In the genomic region with DNA sequence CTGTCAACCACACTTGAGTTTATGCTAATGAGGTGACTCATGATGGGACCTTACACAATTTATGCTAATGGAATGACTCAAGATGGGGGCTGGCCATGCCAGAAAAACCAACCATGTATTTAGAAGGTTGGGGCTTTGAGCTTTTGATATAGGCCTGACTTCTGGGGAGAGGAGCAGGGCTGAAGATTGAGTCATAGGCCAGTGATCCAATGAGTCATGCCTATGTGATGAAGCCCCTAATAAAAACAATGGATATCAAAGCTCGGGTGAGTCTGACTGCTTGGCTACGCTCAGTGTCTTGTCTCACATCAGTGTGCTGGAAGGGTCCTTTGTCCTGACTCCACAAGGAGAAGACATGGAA, we compare ENCODE assay signal across 14 cellular contexts. TPM values are rescaled to one million over a fixed set of nuclear protein-coding genes. Genes with fewer than 3 reads are reported as not detected.
A peak's percentile ranks its signal among the peaks of the same experiment; 100 is the strongest.
DNase-seq lines count a peak whose midpoint lies in the region; ATAC-seq and TF ChIP-seq lines count a peak whose summit lies in the region.
"Had no signal": no experiment of that assay in that cellular context is flagged by ENCODE, and none has a peak within 500 bp of the region (broad histone marks: within the 10 kb centered on the region; RNA-seq: fewer than 3 reads in every experiment).

No MANE protein-coding gene starts in this region.

- intact Hi-C loops in right cardiac atrium (cut with DNase I): no loop called here

- H3K27ac ChIP-seq in neutrophil (peak overlapping the region; percentile 89), right cardiac atrium (ENCODE audit: low read length) (no peak overlapping the region)

- H3K9me3 ChIP-seq in neutrophil (no peaks in the 10 kb centered on the region), right cardiac atrium (ENCODE audit: control insufficient read depth, low read length) (no peaks in the 10 kb centered on the region)

- peak; percentile 82 for DNase-seq in EH (ENCODE audit: low read depth)
- DNase-seq in LHCN-M2 (ENCODE audit: low read depth): peak; percentile 47
- DNase-seq in cardiac fibroblast (ENCODE audit: low read depth in 2 of 2): peak; percentile 37 to 92
- DNase-seq in SK-N-DZ (ENCODE audit: low spot score): no peak
- DNase-seq in right cardiac atrium: no peak
- no peak for DNase-seq in effector CD8-positive, alpha-beta T cell (lab: John Stamatoyannopoulos, UW)
- DNase-seq: activated naive CD4-positive, alpha-beta T cell; GDM1; left cardiac atrium; NCI-H1417 treated with DMSO at 0.1 percent for 48 hours had no signal

- H3K36me3 ChIP-seq in neutrophil: peaks cover 6% of the 10 kb centered on the region
- H3K36me3 ChIP-seq: HAP-1 had no signal

- H3K4me1 ChIP-seq in neutrophil (ENCODE audit: control insufficient read depth in 1 of 2, insufficient read depth in 1 of 2, low read depth in 1 of 2, low read length in 1 of 2) (peaks cover 75% of the 10 kb centered on the region in 2 experiments), right cardiac atrium (ENCODE audit: control insufficient read depth, insufficient read depth, low read length) (no peaks in the 10 kb centered on the region)
- H3K4me1 ChIP-seq: HAP-1 had no signal

- 74% methylated on average over 2 of the region's 2 CpGs for WGBS in right cardiac atrium

- no peak for ATAC-seq in right cardiac atrium

- H3K27me3 ChIP-seq in neutrophil (no peaks in the 10 kb centered on the region), right cardiac atrium (ENCODE audit: control insufficient read depth, insufficient read depth) (no peaks in the 10 kb centered on the region)

- TF ChIP-seq CTCF in cardiac fibroblast (IDR thresholded peaks at IDR 0.05; ENCODE audit: low read depth, low read length): no peak
- TF ChIP-seq CTCF in neutrophil (IDR thresholded peaks at IDR 0.05): no peak

- no peak overlapping the region for H3K4me3 ChIP-seq in cardiac fibroblast (replicated peaks in 1 of 2; ENCODE audit: low read depth in 2 of 2, low read length in 2 of 2)
- H3K4me3 ChIP-seq in neutrophil (ENCODE audit: low read depth in 1 of 2, low read length in 1 of 2): peak overlapping the region; percentile 12 to 49
- H3K4me3 ChIP-seq in right cardiac atrium (ENCODE audit: low read length): no peak overlapping the region
- H3K4me3 ChIP-seq: HAP-1 had no signal

RNA-seq across cellular contexts. Expression of gene MFSD6L, which starts 7.3 kb away (rescaled TPM):
- not detected in 2 replicates for total RNA-seq in LHCN-M2 (2014; rRNA removed)
- not detected for polyA plus RNA-seq in LHCN-M2 (2012)
- not detected in 2 replicates for polyA plus RNA-seq in SK-N-DZ (2014; cell fraction: cytosol; rRNA removed)
- polyA plus RNA-seq in SK-N-DZ (2014; cell fraction: nucleus; rRNA removed): not detected in 2 replicates
- total RNA-seq in right cardiac atrium: not detected
- polyA plus RNA-seq in right cardiac atrium: 0.14 TPM
- total RNA-seq: left cardiac atrium had no signal

RNA-seq across cellular contexts. Expression of gene SPDYE4, which starts 33.5 kb away (rescaled TPM):
- not detected in 2 replicates for total RNA-seq in LHCN-M2 (2014; rRNA removed)
- not detected for polyA plus RNA-seq in LHCN-M2 (2012)
- polyA plus RNA-seq in SK-N-DZ (2014; cell fraction: cytosol; rRNA removed): not detected in 2 replicates
- polyA plus RNA-seq in SK-N-DZ (2014; cell fraction: nucleus; rRNA removed): not detected in 2 replicates
- not detected for total RNA-seq in right cardiac atrium
- not detected for polyA plus RNA-seq in right cardiac atrium
- total RNA-seq: left cardiac atrium, omental fat pad, urinary bladder had no signal
- polyA plus RNA-seq: urinary bladder had no signal

RNA-seq across cellular contexts. Expression of gene CCDC42, which starts 47.3 kb away (rescaled TPM):
- total RNA-seq in LHCN-M2 (2014; rRNA removed) (not detected in 2 replicates), right cardiac atrium (not detected)
- not detected for polyA plus RNA-seq in LHCN-M2 (2012)
- polyA plus RNA-seq in SK-N-DZ (2014; cell fraction: cytosol; rRNA removed): not detected in 2 replicates
- not detected in 2 replicates for polyA plus RNA-seq in SK-N-DZ (2014; cell fraction: nucleus; rRNA removed)
- not detected for polyA plus RNA-seq in right cardiac atrium
- total RNA-seq: left cardiac atrium, omental fat pad, urinary bladder had no signal

Comparison
In these comparisons a context has a peak if more than half of its experiments do, and no peak if none do; other contexts are left out.
1. DNase-seq: peak in EH (single experiment), LHCN-M2 (single experiment) and cardiac fibroblast (2 of 2); none in SK-N-DZ (single experiment), right cardiac atrium (0 of 3) and effector CD8-positive, alpha-beta T cell (single experiment).
2. H3K4me3 ChIP-seq: peak in neutrophil (2 of 2); none in cardiac fibroblast (0 of 2) and right cardiac atrium (single experiment).